ENCODE assay signal across 16 cellular contexts in the genomic region with DNA sequence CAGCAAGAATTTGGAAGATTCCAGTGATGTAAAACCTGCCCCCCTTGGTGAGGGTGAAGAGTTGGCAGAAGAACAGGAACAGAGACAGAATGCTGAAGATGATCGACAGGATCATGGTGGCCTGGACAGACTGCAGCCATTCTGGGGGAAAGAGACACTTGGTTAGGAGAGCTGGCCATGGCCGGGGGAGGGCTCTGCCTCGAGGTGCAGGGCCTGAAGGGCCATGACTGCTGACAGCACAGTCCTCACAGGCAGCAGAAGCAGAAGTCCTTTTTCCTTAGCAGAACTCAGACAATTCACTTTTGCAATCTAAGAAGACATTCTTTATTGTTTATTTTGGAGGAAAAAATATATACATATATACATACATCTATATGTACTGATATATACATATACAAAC. TPM values are rescaled to one million over a fixed set of nuclear protein-coding genes. Genes with fewer than 3 reads are reported as not detected.
DNase-seq lines count a peak whose midpoint lies in the region; ATAC-seq and TF ChIP-seq lines count a peak whose summit lies in the region.
"Had no signal": no experiment of that assay in that cellular context is flagged by ENCODE, and none has a peak within 500 bp of the region (broad histone marks: within the 10 kb centered on the region; RNA-seq: fewer than 3 reads in every experiment).

No MANE protein-coding gene starts in this region.

- H3T11ph ChIP-seq in H9 (ENCODE audit: low read length) = no peak overlapping the region

- no peak overlapping the region for H3K27ac ChIP-seq in right atrium auricular region
- no peak overlapping the region for H3K27ac ChIP-seq in H9 (ENCODE audit: insufficient read length, low read depth, low read length)
- peak overlapping the region; percentile 1 for H3K27ac ChIP-seq in subcutaneous abdominal adipose tissue (ENCODE audit: low read depth, low read length)
- H3K27ac ChIP-seq in prostate gland = no peak overlapping the region
- H3K27ac ChIP-seq: C4-2B had no signal

- H2BK15ac ChIP-seq in H9 (ENCODE audit: low read depth, low read length) = no peak overlapping the region

- no peak overlapping the region for H3K4me3 ChIP-seq in right atrium auricular region
- H3K4me3 ChIP-seq in subcutaneous abdominal adipose tissue (ENCODE audit: low read depth in 1 of 5, low read length in 5 of 5) = no peak overlapping the region
- H3K4me3 ChIP-seq in prostate gland = no peak overlapping the region
- H3K4me3 ChIP-seq: HAP-1 had no signal

- no peak overlapping the region for H3K14ac ChIP-seq in H9 (ENCODE audit: insufficient read depth, low read length)

- H3K79me2 ChIP-seq in H9 (ENCODE audit: insufficient read depth, low read length) = no peaks in the 10 kb centered on the region

- peaks cover 2 to 3% of the 10 kb centered on the region in 2 experiments; a peak in 3 of 4 replicates for H3K4me1 Mint-ChIP-seq in H9
- H3K4me1 Mint-ChIP-seq in dendritic cell treated with granulocyte-macrophage colony-stimulating factor and Interleukin-4, amounts not matched to agents 40 ng/mL and 50 ng/mL, for 4 days (ENCODE audit: low read depth) = peaks cover 46% of the 10 kb centered on the region
- H3K4me1 Mint-ChIP-seq: B cell had no signal

- H2BK20ac ChIP-seq in H9 (ENCODE audit: low read depth, low read length, poor library complexity, severe bottlenecking) = no peak overlapping the region

- no peak overlapping the region for H2BK120ac ChIP-seq in H9 (ENCODE audit: low read depth, low read length, poor library complexity, severe bottlenecking)

- peak; percentile 21 for ATAC-seq in left ventricle myocardium superior
- no peak for ATAC-seq in HG02852 (IDR thresholded peaks at IDR 0.05; ENCODE audit: unreplicated experiment)

- H3K4me1 ChIP-seq in right atrium auricular region = peaks cover 0 to 57% of the 10 kb centered on the region in 2 donors
- H3K4me1 ChIP-seq in H9 (ENCODE audit: insufficient read depth, low read length) = peaks cover 4% of the 10 kb centered on the region; the same call in 1 of the 2 replicates
- peaks cover 2 to 38% (median 35%) of the 10 kb centered on the region in 5 donors for H3K4me1 ChIP-seq in subcutaneous abdominal adipose tissue (ENCODE audit: control insufficient read depth in 5 of 5, insufficient read depth in 5 of 5, low read length in 5 of 5)
- no peaks in the 10 kb centered on the region for H3K4me1 ChIP-seq in prostate gland (replicated peaks)
- H3K4me1 ChIP-seq: HAP-1 had no signal

- H3K36me3 Mint-ChIP-seq in H9 (ENCODE audit: insufficient read depth in 1 of 3, low read depth in 3 of 3) = peaks cover 0 to 4% (median 0%) of the 10 kb centered on the region in 3 experiments; a peak in 1 of 7 replicates
- peaks cover 17% of the 10 kb centered on the region for H3K36me3 Mint-ChIP-seq in dendritic cell treated with granulocyte-macrophage colony-stimulating factor and Interleukin-4, amounts not matched to agents 40 ng/mL and 50 ng/mL, for 4 days (ENCODE audit: low read depth)
- H3K36me3 Mint-ChIP-seq: CD8-positive, alpha-beta memory T cell had no signal

- TF ChIP-seq CTCF in right atrium auricular region (IDR thresholded peaks at IDR 0.05) (no peak), H9 (conservative IDR thresholded peaks at IDR 0.05) (no peak), prostate gland (IDR thresholded peaks at IDR 0.05) (no peak)

- no peak overlapping the region for H4K5ac ChIP-seq in H9 (ENCODE audit: insufficient read length, low read depth, low read length)

- no peak for TF ChIP-seq POLR2A in prostate gland (IDR thresholded peaks at IDR 0.05)

- peaks cover 2% of the 10 kb centered on the region; the same call in 1 of the 2 replicates for H3K27me3 Mint-ChIP-seq in H9 (ENCODE audit: low read depth)
- no peaks in the 10 kb centered on the region for H3K27me3 Mint-ChIP-seq in dendritic cell treated with granulocyte-macrophage colony-stimulating factor and Interleukin-4, amounts not matched to agents 40 ng/mL and 50 ng/mL, for 4 days

- no peak overlapping the region for H3K27ac Mint-ChIP-seq in H9
- H3K27ac Mint-ChIP-seq in dendritic cell treated with granulocyte-macrophage colony-stimulating factor and Interleukin-4, amounts not matched to agents 40 ng/mL and 50 ng/mL, for 4 days = peak overlapping the region; percentile 86
- H3K27ac Mint-ChIP-seq: B cell had no signal

- H3K9me3 ChIP-seq in right atrium auricular region (no peaks in the 10 kb centered on the region), H9 (ENCODE audit: control insufficient read depth, low read depth, low read length) (no peaks in the 10 kb centered on the region), subcutaneous abdominal adipose tissue (ENCODE audit: control insufficient read depth in 5 of 5, low read length in 5 of 5) (peaks cover 0 to 3% (median 0%) of the 10 kb centered on the region in 5 donors), prostate gland (no peaks in the 10 kb centered on the region)
- H3K9me3 ChIP-seq: Caco-2, HAP-1 had no signal

- WGBS in H9 (ENCODE audit: extremely low coverage, insufficient read length, low lambda C conversion rate) = no CpG with 5 or more reads among the region's 3 CpGs
- 71% methylated on average over 3 of the region's 3 CpGs for WGBS in prostate gland

- no peak overlapping the region for H3K18ac ChIP-seq in H9 (ENCODE audit: insufficient read length, low read depth, low read length)

- no peak overlapping the region for H3K9ac ChIP-seq in H9 (ENCODE audit: extremely low read depth, insufficient read length, low read length)
- no peak overlapping the region for H3K9ac ChIP-seq in subcutaneous abdominal adipose tissue (ENCODE audit: low read length in 5 of 5)

- H3K9me3 Mint-ChIP-seq in H9 = peaks cover 5 to 6% of the 10 kb centered on the region in 2 experiments; a peak in 3 of 5 replicates
- H3K9me3 Mint-ChIP-seq in dendritic cell treated with granulocyte-macrophage colony-stimulating factor and Interleukin-4, amounts not matched to agents 40 ng/mL and 50 ng/mL, for 4 days = no peaks in the 10 kb centered on the region

- H4K8ac ChIP-seq in H9 (replicated peaks; ENCODE audit: insufficient read length, low read depth, low read length) = no peak overlapping the region

- H3K79me1 ChIP-seq in H9 (ENCODE audit: insufficient read depth, low read depth, low read length, poor library complexity, severe bottlenecking) = no peaks in the 10 kb centered on the region

- intact Hi-C loops in left ventricle myocardium superior (cut with micrococcal nuclease) (no loop called here), prostate gland (cut with DNase I) (no loop called here)
- intact Hi-C loops in dendritic cell treated with granulocyte-macrophage colony-stimulating factor and Interleukin-4, amounts not matched to agents 40 ng/mL and 50 ng/mL, for 4 days (cut with micrococcal nuclease) = loop anchor here (2.0 to 5.0 kb wide), 2 partner anchors 17 to 1307 kb away; no protein-coding TSS in a partner anchor

- DNase-seq in left ventricle myocardium superior (no peak), right atrium auricular region (ENCODE audit: low spot score) (no peak), H9 (peak; percentile 10), prostate gland (ENCODE audit: low spot score) (no peak), NOMO-1 treated with DMSO at 0.1 percent for 48 hours (lab: John Stamatoyannopoulos, UW; ENCODE audit: unreplicated experiment) (no peak)
- DNase-seq: Caco-2; CD8-positive, alpha-beta memory T cell; DND-41; GDM1; GOT3 had no signal

- no peak overlapping the region for H3K23ac ChIP-seq in H9 (ENCODE audit: insufficient read length, low read depth, low read length)

- H3K4me2 ChIP-seq in H9 (ENCODE audit: insufficient read depth, insufficient read length, low read length) = no peak overlapping the region

- no peak overlapping the region for H3K4me3 Mint-ChIP-seq in H9
- no peak overlapping the region for H3K4me3 Mint-ChIP-seq in dendritic cell treated with granulocyte-macrophage colony-stimulating factor and Interleukin-4, amounts not matched to agents 40 ng/mL and 50 ng/mL, for 4 days
- H3K4me3 Mint-ChIP-seq: B cell; CD8-positive, alpha-beta memory T cell had no signal

- no peak overlapping the region for H4K91ac ChIP-seq in H9 (ENCODE audit: insufficient read length, low read depth, low read length)

- no peak overlapping the region for H2BK12ac ChIP-seq in H9 (ENCODE audit: insufficient read length, low read depth, low read length)

- H2AK5ac ChIP-seq in H9 (ENCODE audit: insufficient read length, low read length) = no peak overlapping the region

- H3K27me3 ChIP-seq in right atrium auricular region (no peaks in the 10 kb centered on the region), H9 (ENCODE audit: insufficient read depth, low read length) (no peaks in the 10 kb centered on the region), subcutaneous abdominal adipose tissue (ENCODE audit: control insufficient read depth in 5 of 5, insufficient read depth in 4 of 5, low read length in 5 of 5) (no peaks in the 10 kb centered on the region), prostate gland (replicated peaks; ENCODE audit: insufficient read depth) (no peaks in the 10 kb centered on the region)

- H2AFZ ChIP-seq in H9 (ENCODE audit: low read length) = no peak overlapping the region

- no peaks in the 10 kb centered on the region for H4K20me1 ChIP-seq in H9 (ENCODE audit: control insufficient read depth, insufficient read depth, insufficient read length)

- no peaks in the 10 kb centered on the region for H3K23me2 ChIP-seq in H9 (ENCODE audit: insufficient read length, low read depth, low read length, poor library complexity, severe bottlenecking)

- H2BK5ac ChIP-seq in H9 (ENCODE audit: insufficient read length, low read length) = no peak overlapping the region

- H3K4ac ChIP-seq in H9 (ENCODE audit: low read depth, low read length) = no peak overlapping the region

- H3K36me3 ChIP-seq in right atrium auricular region = peaks cover 53% of the 10 kb centered on the region
- peaks cover 36 to 62% (median 51%) of the 10 kb centered on the region in 5 donors for H3K36me3 ChIP-seq in subcutaneous abdominal adipose tissue (ENCODE audit: control insufficient read depth in 5 of 5, insufficient read depth in 5 of 5, low read length in 5 of 5)
- H3K36me3 ChIP-seq in prostate gland = peaks cover 0 to 2% of the 10 kb centered on the region in 2 donors

- H3K56ac ChIP-seq in H9 (ENCODE audit: insufficient read length, low read depth, low read length) = no peak overlapping the region

RNA-seq across cellular contexts. Expression of gene PMP22, which starts 25.7 kb away (rescaled TPM):
- total RNA-seq in left ventricle myocardium superior (179 TPM), right atrium auricular region (100 to 1,000 TPM; 160 to 164 TPM), H9 (2021) (0.83 and 1.5 TPM in 2 replicates), prostate gland (10 to 100 TPM; 22.5 to 76.1 TPM)
